11 cellular contexts compared by ENCODE assay signal in the genomic region with DNA sequence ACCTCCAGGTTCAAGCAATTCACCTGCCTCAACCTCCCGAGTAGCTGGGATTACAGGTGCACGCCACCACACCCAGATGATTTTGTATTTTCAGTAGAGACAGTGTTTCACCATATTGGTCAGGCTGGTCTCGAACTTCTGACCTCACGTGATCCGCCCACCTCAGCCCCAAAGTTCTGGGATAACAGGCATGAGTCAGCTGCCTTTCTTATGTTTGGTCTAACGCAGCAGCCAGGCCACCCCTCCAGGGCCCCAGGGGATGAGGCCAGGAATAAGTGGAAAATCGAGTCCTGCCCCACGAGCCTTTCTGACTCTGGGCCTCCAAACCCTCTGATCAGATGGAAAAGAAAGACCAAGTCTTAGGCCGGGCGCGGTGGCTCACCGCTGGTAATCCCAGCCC. TPM values are rescaled to one million over a fixed set of nuclear protein-coding genes. Genes with fewer than 3 reads are reported as not detected.
DNase-seq lines count a peak whose midpoint lies in the region; ATAC-seq and TF ChIP-seq lines count a peak whose summit lies in the region.
"Had no signal": no experiment of that assay in that cellular context is flagged by ENCODE, and none has a peak within 500 bp of the region (broad histone marks: within the 10 kb centered on the region; RNA-seq: fewer than 3 reads in every experiment).

No MANE protein-coding gene starts in this region.

- ATAC-seq in left ventricle myocardium superior (no peak), GM18867 (IDR thresholded peaks at IDR 0.05; ENCODE audit: unreplicated experiment) (no peak)
- ATAC-seq in stimulated activated naive B cell treated with anti-CD40 and anti-IgM and Interleukin-4, amounts not matched to agents 10 μg/mL and 1 μg/mL and 100 μg/mL, for 72 hours (replicated peaks), result no peak

- H3K27ac ChIP-seq in right atrium auricular region (no peak overlapping the region), mesenchymal stem cell (ENCODE audit: low read length, poor library complexity, severe bottlenecking) (no peak overlapping the region), esophagus squamous epithelium (no peak overlapping the region)
- H3K27ac ChIP-seq: 22Rv1, BLaER1 had no signal

- H4K91ac ChIP-seq in mesenchymal stem cell (ENCODE audit: low read length), result no peak overlapping the region

- H3K27me3 ChIP-seq in right atrium auricular region, result no peaks in the 10 kb centered on the region
- no peaks in the 10 kb centered on the region for H3K27me3 ChIP-seq in mesenchymal stem cell (ENCODE audit: control insufficient read depth in 1 of 2, insufficient read depth in 1 of 2, low read length in 2 of 2)
- no peaks in the 10 kb centered on the region for H3K27me3 ChIP-seq in esophagus squamous epithelium
- H3K27me3 ChIP-seq: BLaER1 had no signal

- H2AK5ac ChIP-seq in mesenchymal stem cell (ENCODE audit: low read length, severe bottlenecking), result no peak overlapping the region

- H3K4me1 Mint-ChIP-seq in stimulated activated naive B cell treated with anti-CD40 and anti-IgM and Interleukin-4, amounts not matched to agents 10 μg/mL and 1 μg/mL and 100 μg/mL, for 72 hours, result peaks cover 10% of the 10 kb centered on the region in 2 donors

- peaks cover 32% of the 10 kb centered on the region for H3K36me3 ChIP-seq in right atrium auricular region
- peaks cover 13 to 33% of the 10 kb centered on the region in 2 experiments for H3K36me3 ChIP-seq in mesenchymal stem cell (ENCODE audit: control insufficient read depth in 1 of 2, insufficient read depth in 2 of 2, low read depth in 1 of 2, low read length in 2 of 2)
- H3K36me3 ChIP-seq in esophagus squamous epithelium, result peaks cover 11 to 53% (median 23%) of the 10 kb centered on the region in 3 donors

- no peak overlapping the region for H3K18ac ChIP-seq in mesenchymal stem cell (ENCODE audit: low read depth in 1 of 2, low read length in 2 of 2)

- no peak overlapping the region for H3K9ac ChIP-seq in mesenchymal stem cell (ENCODE audit: low read length)
- H3K9ac ChIP-seq: BLaER1 had no signal

- H2BK12ac ChIP-seq in mesenchymal stem cell (ENCODE audit: low read length in 2 of 2), result no peak overlapping the region

- no peak overlapping the region for H2BK15ac ChIP-seq in mesenchymal stem cell (ENCODE audit: low read depth, poor library complexity, severe bottlenecking)

- no peak overlapping the region for H2AFZ ChIP-seq in mesenchymal stem cell (ENCODE audit: low read depth, low read length)

- peaks cover 0 to 2% of the 10 kb centered on the region in 2 donors for H3K9me3 Mint-ChIP-seq in stimulated activated naive B cell treated with anti-CD40 and anti-IgM and Interleukin-4, amounts not matched to agents 10 μg/mL and 1 μg/mL and 100 μg/mL, for 72 hours
- H3K9me3 Mint-ChIP-seq: CD8-positive, alpha-beta T cell had no signal

- TF ChIP-seq CTCF in right atrium auricular region (IDR thresholded peaks at IDR 0.05) (no peak), NB4 (IDR thresholded peaks at IDR 0.05; ENCODE audit: low read depth, low read length) (no peak), fibroblast of pulmonary artery (IDR thresholded peaks at IDR 0.05; ENCODE audit: low read length, missing control alignments) (no peak), esophagus squamous epithelium (IDR thresholded peaks at IDR 0.05) (no peak)

- H4K8ac ChIP-seq in mesenchymal stem cell (ENCODE audit: low read length), result no peak overlapping the region

- intact Hi-C loops in left ventricle myocardium superior (cut with micrococcal nuclease) (loop anchor here (2.0 kb wide), 1 partner anchor 95 kb away; no protein-coding TSS in a partner anchor), esophagus squamous epithelium (cut with DNase I) (loop anchor here (5.0 to 10.0 kb wide), 2 partner anchors 96 to 309 kb away; partner anchors contain the start of gene TIMM44)

- H3K4me2 ChIP-seq in mesenchymal stem cell (ENCODE audit: low read length, poor library complexity, severe bottlenecking), result no peak overlapping the region
- H3K4me2 ChIP-seq: BLaER1 had no signal

- WGBS in mesenchymal stem cell, result 77% methylated on average over 12 of the region's 12 CpGs
- 70% methylated on average over 5 to 7 of the region's 12 CpGs for whole genome bisulfite sequencing in esophagus squamous epithelium, 2 donors

- no peak overlapping the region for H3K4ac ChIP-seq in mesenchymal stem cell (ENCODE audit: low read depth in 1 of 2, low read length in 2 of 2)

- H3K23ac ChIP-seq in mesenchymal stem cell (ENCODE audit: low read length in 2 of 2), result no peak overlapping the region

- no peaks in the 10 kb centered on the region for H3K27me3 Mint-ChIP-seq in stimulated activated naive B cell treated with anti-CD40 and anti-IgM and Interleukin-4, amounts not matched to agents 10 μg/mL and 1 μg/mL and 100 μg/mL, for 72 hours

- H2BK5ac ChIP-seq in mesenchymal stem cell (ENCODE audit: low read depth, low read length, poor library complexity, severe bottlenecking), result no peak overlapping the region

- H3K4me3 ChIP-seq in right atrium auricular region, result no peak overlapping the region
- H3K4me3 ChIP-seq in NB4 (ENCODE audit: low read depth, low read length), result no peak overlapping the region
- no peak overlapping the region for H3K4me3 ChIP-seq in fibroblast of pulmonary artery (replicated peaks; ENCODE audit: low read depth, low read length)
- H3K4me3 ChIP-seq in mesenchymal stem cell (ENCODE audit: insufficient read depth in 1 of 2, low read depth in 1 of 2, low read length in 2 of 2), result no peak overlapping the region
- H3K4me3 ChIP-seq in esophagus squamous epithelium, result no peak overlapping the region
- H3K4me3 ChIP-seq: BLaER1 had no signal

- H3K27ac Mint-ChIP-seq in stimulated activated naive B cell treated with anti-CD40 and anti-IgM and Interleukin-4, amounts not matched to agents 10 μg/mL and 1 μg/mL and 100 μg/mL, for 72 hours, result peak overlapping the region; percentile 56
- H3K27ac Mint-ChIP-seq: CD8-positive, alpha-beta T cell had no signal

- TF ChIP-seq POLR2A in NB4 (IDR thresholded peaks at IDR 0.05; ENCODE audit: extremely low read depth, insufficient read length), result no peak
- TF ChIP-seq POLR2A in esophagus squamous epithelium (IDR thresholded peaks at IDR 0.05), result no peak

- peaks cover 29 to 32% of the 10 kb centered on the region in 2 donors for H3K36me3 Mint-ChIP-seq in stimulated activated naive B cell treated with anti-CD40 and anti-IgM and Interleukin-4, amounts not matched to agents 10 μg/mL and 1 μg/mL and 100 μg/mL, for 72 hours

- no peak overlapping the region for H3K14ac ChIP-seq in mesenchymal stem cell (ENCODE audit: low read length in 2 of 2)

- H3K4me1 ChIP-seq in right atrium auricular region, result peaks cover 0 to 17% of the 10 kb centered on the region in 2 donors
- no peaks in the 10 kb centered on the region for H3K4me1 ChIP-seq in mesenchymal stem cell (ENCODE audit: control insufficient read depth, insufficient read depth, low read depth, low read length)
- H3K4me1 ChIP-seq in esophagus squamous epithelium, result peaks cover 0 to 18% (median 0%) of the 10 kb centered on the region in 3 donors
- H3K4me1 ChIP-seq: BLaER1 had no signal

- peak; percentile 16 for DNase-seq in left ventricle myocardium superior
- DNase-seq in right atrium auricular region (ENCODE audit: low spot score), result no peak
- peak; percentile 24 for DNase-seq in NB4 (ENCODE audit: low read depth)
- DNase-seq in fibroblast of pulmonary artery (ENCODE audit: low read depth), result peak; percentile 9
- no peak for DNase-seq in stimulated activated naive B cell treated with anti-CD40 and anti-IgM and Interleukin-4, amounts not matched to agents 10 μg/mL and 1 μg/mL and 100 μg/mL, for 72 hours
- no peak for DNase-seq in mesenchymal stem cell
- DNase-seq in esophagus squamous epithelium (lab: John Stamatoyannopoulos, UW), result no peak

- no peak overlapping the region for H3K4me3 Mint-ChIP-seq in stimulated activated naive B cell treated with anti-CD40 and anti-IgM and Interleukin-4, amounts not matched to agents 10 μg/mL and 1 μg/mL and 100 μg/mL, for 72 hours
- H3K4me3 Mint-ChIP-seq: CD8-positive, alpha-beta T cell had no signal

- H2BK120ac ChIP-seq in mesenchymal stem cell (ENCODE audit: low read depth, low read length), result no peak overlapping the region

- no peaks in the 10 kb centered on the region for H3K79me1 ChIP-seq in mesenchymal stem cell (replicated peaks; ENCODE audit: low read length, poor library complexity, severe bottlenecking)

- H3K9me3 ChIP-seq in right atrium auricular region, result no peaks in the 10 kb centered on the region
- H3K9me3 ChIP-seq in mesenchymal stem cell (ENCODE audit: control insufficient read depth, low read length), result no peaks in the 10 kb centered on the region
- H3K9me3 ChIP-seq in esophagus squamous epithelium, result no peaks in the 10 kb centered on the region
- H3K9me3 ChIP-seq: BLaER1 had no signal

RNA-seq across cellular contexts. Expression of gene CERS4, which starts 44.5 kb away (rescaled TPM):
- total RNA-seq in left ventricle myocardium superior (20.9 TPM), right atrium auricular region (10 to 100 TPM; 19.4 to 20.5 TPM), esophagus squamous epithelium (100 to 1,000 TPM in 1 of 4 donors, 10 to 100 TPM in 3; 44.1 to 184 (median 89.1) TPM)
- polyA plus RNA-seq in mesenchymal stem cell (2013, experiment 1 of 2), result 11.7 TPM
- 12.0 TPM for polyA plus RNA-seq in mesenchymal stem cell (2013, experiment 2 of 2)

RNA-seq across cellular contexts. Expression of gene CD320, which starts 54.5 kb away (rescaled TPM):
- total RNA-seq in left ventricle myocardium superior (37.9 TPM), right atrium auricular region (10 to 100 TPM; 48.8 to 51.0 TPM), esophagus squamous epithelium (10 to 100 TPM in 3 of 4 donors, 1 to 10 TPM in 1; 8.7 to 27.0 (median 22.3) TPM)
- 16.5 TPM for polyA plus RNA-seq in mesenchymal stem cell (2013, experiment 1 of 2)
- 16.4 TPM for polyA plus RNA-seq in mesenchymal stem cell (2013, experiment 2 of 2)

Comparison
In these comparisons a context has a peak if more than half of its experiments do, and no peak if none do; other contexts are left out.
1. DNase-seq: peak in left ventricle myocardium superior (single experiment), NB4 (single experiment) and fibroblast of pulmonary artery (single experiment); none in right atrium auricular region (single experiment), stimulated activated naive B cell treated with anti-CD40 and anti-IgM and Interleukin-4, amounts not matched to agents 10 μg/mL and 1 μg/mL and 100 μg/mL, for 72 hours (single experiment), mesenchymal stem cell (single experiment) and esophagus squamous epithelium (single experiment).